ENCODE assay signal across 8 cellular contexts in genomic region chr1:117605164-117605810, GRCh38. TPM values are rescaled to one million over a fixed set of nuclear protein-coding genes. Genes with fewer than 3 reads are reported as not detected.
DNase-seq lines count a peak whose midpoint lies in the region; ATAC-seq and TF ChIP-seq lines count a peak whose summit lies in the region.

No MANE protein-coding gene starts in this region.

- intact Hi-C loops in transverse colon (cut with DNase I; ENCODE audit: low total_unique reads): loop anchor here (10.0 kb wide), 1 partner anchor 150 kb away; no protein-coding TSS in a partner anchor

- peak overlapping the region; percentile 91 to 97 (median 93) for H3K27ac ChIP-seq in transverse colon

- H3F3A ChIP-seq in Loucy (ENCODE audit: low read depth): peaks cover 5% of the 10 kb centered on the region; the same call in 1 of the 2 replicates

- H3K79me2 ChIP-seq in Loucy (ENCODE audit: insufficient read depth, low read length): peaks cover 42% of the 10 kb centered on the region

- no peak for TF ChIP-seq EP300 in transverse colon (IDR thresholded peaks at IDR 0.05; ENCODE audit: low read depth)

- H3K27me3 ChIP-seq in Loucy (ENCODE audit: insufficient read depth, low read length, poor library complexity, severe bottlenecking): no peaks in the 10 kb centered on the region
- H3K27me3 ChIP-seq in transverse colon: no peaks in the 10 kb centered on the region

- 2% methylated on average over 31 of the region's 32 CpGs; no CpG with 5 or more reads in 1 of the 2 donors for WGBS in transverse colon (ENCODE audit: low coverage in 1 of 2), 2 donors

- no peak for TF ChIP-seq CTCF in GM13977 (IDR thresholded peaks at IDR 0.05; ENCODE audit: extremely low read depth, insufficient read depth, missing control alignments)
- TF ChIP-seq CTCF in Loucy (conservative IDR thresholded peaks at IDR 0.05; ENCODE audit: low read length): no peak
- no peak for TF ChIP-seq CTCF in choroid plexus epithelial cell (conservative IDR thresholded peaks at IDR 0.05; ENCODE audit: low read depth, low read length)
- peak in 1 of 5 experiments; percentile 16 for TF ChIP-seq CTCF in transverse colon (IDR thresholded peaks at IDR 0.05)

- H3K4me1 ChIP-seq in Loucy (ENCODE audit: insufficient read depth, low read length, poor library complexity, severe bottlenecking): peaks cover 25% of the 10 kb centered on the region
- peaks cover 2 to 35% (median 18%) of the 10 kb centered on the region in 4 donors for H3K4me1 ChIP-seq in transverse colon

- in situ Hi-C loops in GM13977 (cut with MboI; ENCODE audit: low pct_unique_long_range_greater_than_20kb, low sequenced_read_pairs, unreplicated experiment) (no loop called here), transverse colon (cut with MboI; ENCODE audit: low pct_ligation_motif_present in 1 of 4, low pct_unique_long_range_greater_than_20kb in 1 of 4, low sequenced_read_pairs in 3 of 4) (no loop called here)

- peak overlapping the region; percentile 97 for H2AFZ ChIP-seq in Loucy (ENCODE audit: low read length)

- H3K9ac ChIP-seq in Loucy (ENCODE audit: low read depth, low read length, poor library complexity, severe bottlenecking): peak overlapping the region; percentile 50

- DNase-seq in GM13977 (ENCODE audit: low spot score): peak; percentile 43
- peak; percentile 29 for DNase-seq in choroid plexus epithelial cell (ENCODE audit: low read depth)
- peak; percentile 47 for DNase-seq in medulla oblongata (ENCODE audit: extremely low spot score)
- no peak for DNase-seq in transverse colon
- no peak for DNase-seq in NCI-H2081 treated with DMSO at 0.1 percent for 48 hours (lab: John Stamatoyannopoulos, UW)
- DNase-seq in NCI-H1417 (lab: John Stamatoyannopoulos, UW): no peak

- H4K20me1 ChIP-seq in Loucy (ENCODE audit: insufficient read depth, low read length, poor library complexity, severe bottlenecking): peaks cover 32% of the 10 kb centered on the region

- H3K36me3 ChIP-seq in Loucy (ENCODE audit: insufficient read depth, low read length) (no peaks in the 10 kb centered on the region), transverse colon (no peaks in the 10 kb centered on the region)

- H3K9me3 ChIP-seq in Loucy (ENCODE audit: insufficient read depth, low read depth, low read length) (no peaks in the 10 kb centered on the region), transverse colon (no peaks in the 10 kb centered on the region)

- ATAC-seq in GM21825 (IDR thresholded peaks at IDR 0.05; ENCODE audit: unreplicated experiment): peak; percentile 16

- peak overlapping the region; percentile 85 for H3K4me2 ChIP-seq in Loucy (ENCODE audit: low read depth, low read length, poor library complexity, severe bottlenecking)

- TF ChIP-seq POLR2A in transverse colon (IDR thresholded peaks at IDR 0.05): no peak

- H3K9me2 ChIP-seq in Loucy (replicated peaks; ENCODE audit: low read depth, low read length): no peaks in the 10 kb centered on the region

- H3K4me3 ChIP-seq in Loucy (ENCODE audit: low read length, poor library complexity, severe bottlenecking) (peak overlapping the region; percentile 83), choroid plexus epithelial cell (ENCODE audit: low read depth, low read length) (peak overlapping the region; percentile 64), transverse colon (peak overlapping the region; percentile 44 to 92 (median 76))

RNA-seq across cellular contexts. Expression of gene TENT5C, which starts 0.6 kb away (rescaled TPM):
- total RNA-seq in transverse colon: 10 to 100 TPM in 3 of 4 donors, 1 to 10 TPM in 1; 3.4 to 30.8 (median 18.1) TPM

Comparison
In these comparisons a context has a peak if more than half of its experiments do, and no peak if none do; other contexts are left out.
1. DNase-seq: peak in GM13977 (single experiment), choroid plexus epithelial cell (single experiment) and medulla oblongata (single experiment); none in transverse colon (single experiment), NCI-H2081 treated with DMSO at 0.1 percent for 48 hours (single experiment) and NCI-H1417 (0 of 3).
2. Peak in every context shown above with its lines, with median percentiles within 50 percentile points of each other: H3K4me3 ChIP-seq.